ENCODE assay signal across 9 cellular contexts in the genomic region with DNA sequence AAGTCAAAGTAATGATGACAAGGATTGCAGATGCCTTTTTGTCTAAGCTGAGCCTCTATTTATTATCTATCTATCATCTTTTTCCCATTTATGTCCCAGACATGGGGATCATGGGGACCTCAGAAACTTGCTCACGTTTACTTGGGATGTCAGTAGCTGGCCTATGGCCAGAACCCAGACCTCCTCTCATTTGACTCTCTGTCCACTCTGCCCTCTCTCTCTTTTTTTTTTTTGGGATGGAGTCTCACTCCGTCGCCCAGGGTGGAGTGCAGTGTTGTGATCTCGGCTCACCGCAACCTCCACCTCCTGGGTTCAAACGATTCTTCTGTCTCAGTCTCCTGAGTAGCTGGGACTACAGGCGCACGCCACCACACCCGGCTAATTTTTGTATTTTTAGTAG. TPM values are rescaled to one million over a fixed set of nuclear protein-coding genes. Genes with fewer than 3 reads are reported as not detected.
DNase-seq lines count a peak whose midpoint lies in the region; ATAC-seq and TF ChIP-seq lines count a peak whose summit lies in the region.
"Had no signal": no experiment of that assay in that cellular context is flagged by ENCODE, and none has a peak within 500 bp of the region (broad histone marks: within the 10 kb centered on the region; RNA-seq: fewer than 3 reads in every experiment).

No MANE protein-coding gene starts in this region.

- POLR2A ChIA-PET in CD8-positive, alpha-beta T cell (lab: Charles Lee): interaction anchor here (0.9 to 1.1 kb wide), 2 partner anchors 12 to 18 kb away, joined by 3 to 4 read pairs; no protein-coding TSS in a partner anchor

- H3K9ac ChIP-seq in HUES48 (ENCODE audit: low read depth, low read length) (no peak overlapping the region), adipocyte (ENCODE audit: low read length) (peak overlapping the region; percentile 87), smooth muscle cell (ENCODE audit: low read depth) (peak overlapping the region; percentile 61)

- H3K36me3 Mint-ChIP-seq in CD8-positive, alpha-beta T cell: peaks cover 14% of the 10 kb centered on the region
- H3K36me3 Mint-ChIP-seq: activated CD8-positive, alpha-beta memory T cell treated with anti-CD3 and anti-CD28 coated beads, Interleukin-2, amount 10 ng/mL, durations not matched to agents 7 days and 5 days had no signal

- H4K20me1 ChIP-seq in smooth muscle cell (ENCODE audit: low read depth): peaks cover 13% of the 10 kb centered on the region

- H3K36me3 ChIP-seq in HUES48 (ENCODE audit: control insufficient read depth, insufficient read depth, low read length) (peaks cover 1% of the 10 kb centered on the region; the same call in 1 of the 2 replicates), adipocyte (ENCODE audit: control insufficient read depth, insufficient read depth, low read length, severe bottlenecking) (peaks cover 2% of the 10 kb centered on the region), smooth muscle cell (ENCODE audit: low read depth) (no peaks in the 10 kb centered on the region)
- no peaks in the 10 kb centered on the region for H3K36me3 ChIP-seq in CD8-positive, alpha-beta T cell (ENCODE audit: insufficient read depth, low read length)

- intact Hi-C loops in CD8-positive, alpha-beta T cell (cut with DNase I, micrococcal nuclease): no loop called here

- H3K4me3 Mint-ChIP-seq in CD8-positive, alpha-beta T cell: no peak overlapping the region
- H3K4me3 Mint-ChIP-seq: activated CD8-positive, alpha-beta memory T cell treated with anti-CD3 and anti-CD28 coated beads, Interleukin-2, amount 10 ng/mL, durations not matched to agents 7 days and 5 days had no signal

- peak overlapping the region; percentile 79 for H3K4me2 ChIP-seq in smooth muscle cell

- no peak overlapping the region for H2AFZ ChIP-seq in smooth muscle cell (ENCODE audit: low read depth)

- peaks cover 13% of the 10 kb centered on the region for H3K79me2 ChIP-seq in smooth muscle cell (ENCODE audit: low read depth)

- peak overlapping the region; percentile 97 for H3K27ac ChIP-seq in HUES48 (ENCODE audit: low read depth, low read length)
- peak overlapping the region; percentile 80 for H3K27ac ChIP-seq in layer of hippocampus (ENCODE audit: low read depth, low read length)
- peak overlapping the region; percentile 99 for H3K27ac ChIP-seq in smooth muscle cell (ENCODE audit: low read depth)
- H3K27ac ChIP-seq in CD8-positive, alpha-beta T cell (ENCODE audit: low read depth, low read length): no peak overlapping the region

- H3K27me3 Mint-ChIP-seq in CD8-positive, alpha-beta T cell (ENCODE audit: low read depth): no peaks in the 10 kb centered on the region

- no peaks in the 10 kb centered on the region for H3K9me3 Mint-ChIP-seq in CD8-positive, alpha-beta T cell

- H3K27me3 ChIP-seq in HUES48 (ENCODE audit: control insufficient read depth, insufficient read depth, low read length) (peaks cover 35% of the 10 kb centered on the region), adipocyte (replicated peaks; ENCODE audit: control insufficient read depth, insufficient read depth, low read length) (no peaks in the 10 kb centered on the region), layer of hippocampus (ENCODE audit: control insufficient read depth, insufficient read depth, low read length) (no peaks in the 10 kb centered on the region), smooth muscle cell (ENCODE audit: low read depth) (no peaks in the 10 kb centered on the region)
- no peaks in the 10 kb centered on the region for H3K27me3 ChIP-seq in CD8-positive, alpha-beta T cell (ENCODE audit: insufficient read depth, low read length)

- H3K4me3 ChIP-seq in HUES48 (ENCODE audit: low read depth, low read length) (no peak overlapping the region), adipocyte (ENCODE audit: low read length) (peak overlapping the region; percentile 53), smooth muscle cell (peak overlapping the region; percentile 28)
- no peak overlapping the region for H3K4me3 ChIP-seq in CD8-positive, alpha-beta T cell (ENCODE audit: low read depth, low read length)

- H3K9me3 ChIP-seq in HUES48 (ENCODE audit: control insufficient read depth, insufficient read depth, low read length): no peaks in the 10 kb centered on the region
- no peaks in the 10 kb centered on the region for H3K9me3 ChIP-seq in adipocyte (ENCODE audit: control insufficient read depth, low read length)
- H3K9me3 ChIP-seq in smooth muscle cell (replicated peaks; ENCODE audit: low read depth): no peaks in the 10 kb centered on the region
- no peaks in the 10 kb centered on the region for H3K9me3 ChIP-seq in CD8-positive, alpha-beta T cell (ENCODE audit: low read length)

- H3K27ac Mint-ChIP-seq in CD8-positive, alpha-beta T cell: no peak overlapping the region
- H3K27ac Mint-ChIP-seq: activated CD8-positive, alpha-beta memory T cell treated with anti-CD3 and anti-CD28 coated beads, Interleukin-2, amount 10 ng/mL, durations not matched to agents 7 days and 5 days had no signal

- CTCF ChIA-PET in CD8-positive, alpha-beta T cell (lab: Charles Lee): interaction anchor here (1.0 to 3.9 kb wide), 2 partner anchors 72 to 74 kb away, joined by 3 to 19 read pairs; no protein-coding TSS in a partner anchor

- WGBS in smooth muscle cell (ENCODE audit: low lambda C conversion rate): 65% methylated on average over 8 of the region's 9 CpGs

- DNase-seq in adipocyte (ENCODE audit: low read depth) (peak; percentile 22), smooth muscle cell (lab: John Stamatoyannopoulos, UW; ENCODE audit: unreplicated experiment) (no peak), iPS-NIHi11 (ENCODE audit: low spot score) (no peak), AG08395 (ENCODE audit: low spot score) (no peak)
- no peak for DNase-seq in CD8-positive, alpha-beta T cell
- DNase-seq: activated CD8-positive, alpha-beta memory T cell treated with anti-CD3 and anti-CD28 coated beads, Interleukin-2, amount 10 ng/mL, durations not matched to agents 7 days and 5 days had no signal

- H3K4me1 ChIP-seq in HUES48 (ENCODE audit: control insufficient read depth, insufficient read depth, low read length): peaks cover 41% of the 10 kb centered on the region
- peaks cover 45% of the 10 kb centered on the region for H3K4me1 ChIP-seq in adipocyte (ENCODE audit: control insufficient read depth, insufficient read depth, low read length)
- peaks cover 56% of the 10 kb centered on the region for H3K4me1 ChIP-seq in smooth muscle cell (ENCODE audit: low read depth)
- H3K4me1 ChIP-seq in CD8-positive, alpha-beta T cell (ENCODE audit: insufficient read depth, low read length): peaks cover 32% of the 10 kb centered on the region

- no peak for TF ChIP-seq CTCF in smooth muscle cell (IDR thresholded peaks at IDR 0.05; ENCODE audit: borderline replicate concordance, insufficient read depth, poor library complexity, severe bottlenecking)
- no peak for TF ChIP-seq CTCF in CD8-positive, alpha-beta T cell (IDR thresholded peaks at IDR 0.05)

- H3F3A ChIP-seq in smooth muscle cell (ENCODE audit: low read depth): peaks cover 66% of the 10 kb centered on the region

- ATAC-seq in CD8-positive, alpha-beta T cell: no peak
- ATAC-seq in GM18868 (IDR thresholded peaks at IDR 0.05; ENCODE audit: unreplicated experiment): no peak
- ATAC-seq: activated CD8-positive, alpha-beta memory T cell treated with anti-CD3 and anti-CD28 coated beads, Interleukin-2, amount 10 ng/mL, durations not matched to agents 7 days and 5 days had no signal

- peaks cover 39% of the 10 kb centered on the region for H3K4me1 Mint-ChIP-seq in CD8-positive, alpha-beta T cell (ENCODE audit: low read depth)

RNA-seq across cellular contexts. Expression of a gene that starts 3.7 kb away (rescaled TPM):
- total RNA-seq in smooth muscle cell: 629 and 752 TPM in 2 replicates
- polyA plus RNA-seq in smooth muscle cell: 929 and 1,018 TPM in 2 replicates
- total RNA-seq in CD8-positive, alpha-beta T cell: 10 to 100 TPM; 44.2 to 48.1 TPM

RNA-seq across cellular contexts. Expression of a gene that starts 32.0 kb away (rescaled TPM):
- 0.63 and 1.2 TPM in 2 replicates for total RNA-seq in smooth muscle cell
- polyA plus RNA-seq in smooth muscle cell: 1.4 and 2.1 TPM in 2 replicates
- total RNA-seq in CD8-positive, alpha-beta T cell: under 1 TPM; 0.19 to 0.38 TPM

Comparison
In these comparisons a context has a peak if more than half of its experiments do, and no peak if none do; other contexts are left out.
1. H3K4me3 ChIP-seq: peak in adipocyte (single experiment) and smooth muscle cell (single experiment); none in HUES48 (single experiment) and CD8-positive, alpha-beta T cell (single experiment).
2. RNA of a gene that starts 3.7 kb away (total RNA-seq): 629 to 752 TPM in smooth muscle cell; 44.2 to 48.1 TPM in CD8-positive, alpha-beta T cell; every median in the first group is over 10 times any median in the second.